Comparison of ENCODE assay signal across 8 cellular contexts in genomic region chr11:18394300-18394927, GRCh38. TPM values are rescaled to one million over a fixed set of nuclear protein-coding genes. Genes with fewer than 3 reads are reported as not detected.
DNase-seq lines count a peak whose midpoint lies in the region; ATAC-seq and TF ChIP-seq lines count a peak whose summit lies in the region.

Gene LDHA (plus strand): TSS chr11:18394563. CDS start chr11:18396843, 2,280 bp downstream.

- DNase-seq in DMS114 treated with DMSO at 0.1 percent for 48 hours (lab: John Stamatoyannopoulos, UW; ENCODE audit: unreplicated experiment) (peak; percentile 58), OCI-M2 (lab: John Stamatoyannopoulos, UW; ENCODE audit: unreplicated experiment) (peak; percentile 53), activated T-cell treated with anti-CD3 and anti-CD28 coated beads for 4 hours (peak; percentile 99), epithelial cell of prostate (ENCODE audit: low read depth, low spot score) (peak; percentile 85), mucosa of gallbladder (ENCODE audit: low spot score) (peak; percentile 98)
- peak; percentile 99 for DNase-seq in stimulated activated CD8-positive, alpha-beta memory T cell treated with anti-CD3 and anti-CD28 coated beads, Interleukin-4, amount 100 ng/mL, for 24 hours (ENCODE audit: low read depth)

- ATAC-seq in GM21576 (IDR thresholded peaks at IDR 0.05; ENCODE audit: unreplicated experiment): peak; percentile 69

- peak within 1 kb of the TSS; percentile 90 for H3K27ac ChIP-seq in epithelial cell of prostate

- no peak for TF ChIP-seq RAD21 in Ishikawa (IDR thresholded peaks at IDR 0.05; ENCODE audit: low read depth)

- peak; percentile 32; the same call in 1 of the 2 replicates for TF ChIP-seq EP300 in Ishikawa (IDR thresholded peaks at IDR 0.05; ENCODE audit: borderline replicate concordance)

TF ChIP-seq in Ishikawa, 13 proteins besides CTCF, POLR2A, EP300 and RAD21:
- TF ChIP-seq CREB1 (IDR thresholded peaks at IDR 0.05; ENCODE audit: low read depth) (peak; percentile 90), TEAD4 (IDR thresholded peaks at IDR 0.05) (peak; percentile 36; the same call in 1 of the 2 replicates), ZBTB7A (IDR thresholded peaks at IDR 0.05; ENCODE audit: low read depth) (0 out of 2 replicates have a peak, but pooled peaks have one; percentile 35), NFIC (IDR thresholded peaks at IDR 0.05) (peak; percentile 64), YY1 (IDR thresholded peaks at IDR 0.05; ENCODE audit: low read depth) (no peak), USF1 (IDR thresholded peaks at IDR 0.05) (peak; percentile 85), TAF1 (IDR thresholded peaks at IDR 0.05; ENCODE audit: low read depth) (peak; percentile 92), FOXM1 (IDR thresholded peaks at IDR 0.05; ENCODE audit: borderline replicate concordance, low read depth) (no peak), CEBPB (IDR thresholded peaks at IDR 0.05) (no peak), TCF12 (IDR thresholded peaks at IDR 0.05; ENCODE audit: low read depth) (peak; percentile 64), MAX (IDR thresholded peaks at IDR 0.05) (peak; percentile 98), EGR1 (IDR thresholded peaks at IDR 0.05) (peak; percentile 32; the same call in 1 of the 2 replicates), REST (IDR thresholded peaks at IDR 0.05; ENCODE audit: low read depth) (no peak)

RNA-seq across cellular contexts. Expression of gene LDHA, which starts in this region (rescaled TPM):
- total RNA-seq in mucosa of gallbladder: 298 TPM

Comparison
In these comparisons a context has a peak if more than half of its experiments do, and no peak if none do; other contexts are left out.
1. Peak in every context shown above with its lines: DNase-seq, ATAC-seq and H3K27ac ChIP-seq.